ENCODE assay signal across 21 cellular contexts in genomic region chr9:2781336-2781735, GRCh38.
"Had no signal": no experiment of that assay in that cellular context is flagged by ENCODE, and none has a peak within 500 bp of the region (broad histone marks: within the 10 kb centered on the region; RNA-seq: fewer than 3 reads in every experiment).

No MANE protein-coding gene starts in this region.

- H3K36me3 ChIP-seq: prostate gland had no signal

- H3K9ac ChIP-seq: neural progenitor cell had no signal

- H3K27ac Mint-ChIP-seq: memory B cell; natural killer cell treated with Interleukin-12 subunit alpha and Interleukin-12 subunit beta and Interleukin-15 and Interleukin-18, amount 100 ng/mL, for 72 hours; neural progenitor cell; stimulated activated naive CD8-positive, alpha-beta T cell treated with anti-CD3 and anti-CD28 coated beads, Interleukin-15, amount 100 ng/mL, for 72 hours had no signal

- H3K9me3 Mint-ChIP-seq: natural killer cell treated with Interleukin-12 subunit alpha and Interleukin-12 subunit beta and Interleukin-15 and Interleukin-18, amount 100 ng/mL, for 72 hours had no signal

- ATAC-seq: effector memory CD8-positive, alpha-beta T cell; left lobe of liver; natural killer cell treated with Interleukin-12 subunit alpha and Interleukin-12 subunit beta and Interleukin-15 and Interleukin-18, amount 100 ng/mL, for 72 hours; sciatic nerve; stimulated activated naive CD8-positive, alpha-beta T cell treated with anti-CD3 and anti-CD28 coated beads, Interleukin-15, amount 100 ng/mL, for 72 hours had no signal

- H3K4me3 ChIP-seq: coronary artery, lung, neural progenitor cell, prostate gland, right atrium auricular region, smooth muscle cell, suprapubic skin, transverse colon, vagina had no signal

- H3K4me1 ChIP-seq: neural progenitor cell, prostate gland, right atrium auricular region, suprapubic skin, transverse colon had no signal

- H3K4me1 Mint-ChIP-seq: memory B cell; neural progenitor cell; stimulated activated naive CD8-positive, alpha-beta T cell treated with anti-CD3 and anti-CD28 coated beads, Interleukin-15, amount 100 ng/mL, for 72 hours had no signal

- H3K4me3 Mint-ChIP-seq: effector memory CD8-positive, alpha-beta T cell; memory B cell; natural killer cell treated with Interleukin-12 subunit alpha and Interleukin-12 subunit beta and Interleukin-15 and Interleukin-18, amount 100 ng/mL, for 72 hours; neural progenitor cell; stimulated activated naive CD8-positive, alpha-beta T cell treated with anti-CD3 and anti-CD28 coated beads, Interleukin-15, amount 100 ng/mL, for 72 hours had no signal

- H3K27me3 Mint-ChIP-seq: effector memory CD8-positive, alpha-beta T cell; memory B cell; natural killer cell treated with Interleukin-12 subunit alpha and Interleukin-12 subunit beta and Interleukin-15 and Interleukin-18, amount 100 ng/mL, for 72 hours; stimulated activated naive CD8-positive, alpha-beta T cell treated with anti-CD3 and anti-CD28 coated beads, Interleukin-15, amount 100 ng/mL, for 72 hours had no signal

- H3K9me3 ChIP-seq: prostate gland had no signal

- H3K27me3 ChIP-seq: neural progenitor cell, right atrium auricular region, suprapubic skin, transverse colon, vagina had no signal

- DNase-seq: effector memory CD8-positive, alpha-beta T cell; kidney; stimulated activated CD4-positive, alpha-beta T cell treated with anti-CD3 and anti-CD28 coated beads, Interleukin-12 subunit alpha, Interleukin-12 subunit beta, amount 100 ng/mL, for 4 hours; stimulated activated CD4-positive, alpha-beta T cell treated with anti-CD3 and anti-CD28 coated beads, Interleukin-1b, Interleukin-23, amount 100 ng/mL, for 48 hours; stimulated activated CD4-positive, alpha-beta T cell treated with anti-CD3 and anti-CD28 coated beads, Interleukin-4, amount 100 ng/mL, for 1 hour; stimulated activated CD8-positive, alpha-beta memory T cell treated with anti-CD3 and anti-CD28 coated beads, Interleukin-4, amount 100 ng/mL, for 48 hours; stimulated activated naive CD4-positive, alpha-beta T cell; stimulated activated naive CD8-positive, alpha-beta T cell treated with anti-CD3 and anti-CD28 coated beads, Interleukin-15, amount 100 ng/mL, for 72 hours; transverse colon had no signal
